Comparison of ENCODE assay signal across 1 cellular context in genomic region chr10:35642023-35642792, GRCh38.
TF ChIP-seq lines count a peak whose summit lies in the region.

A gene with protein sequence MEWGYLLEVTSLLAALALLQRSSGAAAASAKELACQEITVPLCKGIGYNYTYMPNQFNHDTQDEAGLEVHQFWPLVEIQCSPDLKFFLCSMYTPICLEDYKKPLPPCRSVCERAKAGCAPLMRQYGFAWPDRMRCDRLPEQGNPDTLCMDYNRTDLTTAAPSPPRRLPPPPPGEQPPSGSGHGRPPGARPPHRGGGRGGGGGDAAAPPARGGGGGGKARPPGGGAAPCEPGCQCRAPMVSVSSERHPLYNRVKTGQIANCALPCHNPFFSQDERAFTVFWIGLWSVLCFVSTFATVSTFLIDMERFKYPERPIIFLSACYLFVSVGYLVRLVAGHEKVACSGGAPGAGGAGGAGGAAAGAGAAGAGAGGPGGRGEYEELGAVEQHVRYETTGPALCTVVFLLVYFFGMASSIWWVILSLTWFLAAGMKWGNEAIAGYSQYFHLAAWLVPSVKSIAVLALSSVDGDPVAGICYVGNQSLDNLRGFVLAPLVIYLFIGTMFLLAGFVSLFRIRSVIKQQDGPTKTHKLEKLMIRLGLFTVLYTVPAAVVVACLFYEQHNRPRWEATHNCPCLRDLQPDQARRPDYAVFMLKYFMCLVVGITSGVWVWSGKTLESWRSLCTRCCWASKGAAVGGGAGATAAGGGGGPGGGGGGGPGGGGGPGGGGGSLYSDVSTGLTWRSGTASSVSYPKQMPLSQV (minus strand): TSS chr10:35642296. CDS start chr10:35641429, 867 bp downstream.

TF ChIP-seq in HEK293, 187 proteins besides CTCF, POLR2A, EP300 and RAD21 (continued from another document and continues in another):
- TF ChIP-seq ZNF518A (tag by site-specific recombination; conservative IDR thresholded peaks at IDR 0.05; ENCODE audit: low read depth) (no peak), WT1 (tag by site-specific recombination; IDR thresholded peaks at IDR 0.05) (no peak), ZNF16 (tag by site-specific recombination; IDR thresholded peaks at IDR 0.05; ENCODE audit: low read depth) (no peak), ZNF777 (tag by site-specific recombination; IDR thresholded peaks at IDR 0.05; ENCODE audit: borderline replicate concordance) (no peak), ZNF324 (tag by site-specific recombination; IDR thresholded peaks at IDR 0.05) (no peak), PRDM4 (tag by site-specific recombination; IDR thresholded peaks at IDR 0.05) (no peak), ZNF626 (tag by site-specific recombination; IDR thresholded peaks at IDR 0.05) (no peak), ZNF76 (tag by site-specific recombination; IDR thresholded peaks at IDR 0.05; ENCODE audit: borderline replicate concordance, low read depth) (peak; percentile 44; the same call in 1 of the 2 replicates), ZBTB21 (tag by site-specific recombination; IDR thresholded peaks at IDR 0.05) (no peak), ZNF843 (tag by site-specific recombination; IDR thresholded peaks at IDR 0.05) (no peak), ZEB2 (tag by site-specific recombination; IDR thresholded peaks at IDR 0.05) (peak; percentile 73), PRDM2 (tag by site-specific recombination; IDR thresholded peaks at IDR 0.05; ENCODE audit: borderline replicate concordance) (no peak), ZNF391 (tag by site-specific recombination; IDR thresholded peaks at IDR 0.05; ENCODE audit: borderline replicate concordance, low read depth) (no peak), HIC1 (tag by site-specific recombination; IDR thresholded peaks at IDR 0.05) (peak; percentile 43; the same call in 1 of the 2 replicates), ZNF555 (tag by site-specific recombination; conservative IDR thresholded peaks at IDR 0.05) (no peak), PRDM1 (tag by site-specific recombination; IDR thresholded peaks at IDR 0.05) (no peak), ZNF148 (tag by site-specific recombination; IDR thresholded peaks at IDR 0.05; ENCODE audit: borderline replicate concordance) (no peak), ZSCAN30 (tag by site-specific recombination; IDR thresholded peaks at IDR 0.05) (peak; percentile 13), OVOL3 (tag by site-specific recombination; IDR thresholded peaks at IDR 0.05) (no peak), SALL2 (tag by site-specific recombination; IDR thresholded peaks at IDR 0.05; ENCODE audit: borderline replicate concordance) (no peak)
- TF ChIP-seq, protein P1, sequence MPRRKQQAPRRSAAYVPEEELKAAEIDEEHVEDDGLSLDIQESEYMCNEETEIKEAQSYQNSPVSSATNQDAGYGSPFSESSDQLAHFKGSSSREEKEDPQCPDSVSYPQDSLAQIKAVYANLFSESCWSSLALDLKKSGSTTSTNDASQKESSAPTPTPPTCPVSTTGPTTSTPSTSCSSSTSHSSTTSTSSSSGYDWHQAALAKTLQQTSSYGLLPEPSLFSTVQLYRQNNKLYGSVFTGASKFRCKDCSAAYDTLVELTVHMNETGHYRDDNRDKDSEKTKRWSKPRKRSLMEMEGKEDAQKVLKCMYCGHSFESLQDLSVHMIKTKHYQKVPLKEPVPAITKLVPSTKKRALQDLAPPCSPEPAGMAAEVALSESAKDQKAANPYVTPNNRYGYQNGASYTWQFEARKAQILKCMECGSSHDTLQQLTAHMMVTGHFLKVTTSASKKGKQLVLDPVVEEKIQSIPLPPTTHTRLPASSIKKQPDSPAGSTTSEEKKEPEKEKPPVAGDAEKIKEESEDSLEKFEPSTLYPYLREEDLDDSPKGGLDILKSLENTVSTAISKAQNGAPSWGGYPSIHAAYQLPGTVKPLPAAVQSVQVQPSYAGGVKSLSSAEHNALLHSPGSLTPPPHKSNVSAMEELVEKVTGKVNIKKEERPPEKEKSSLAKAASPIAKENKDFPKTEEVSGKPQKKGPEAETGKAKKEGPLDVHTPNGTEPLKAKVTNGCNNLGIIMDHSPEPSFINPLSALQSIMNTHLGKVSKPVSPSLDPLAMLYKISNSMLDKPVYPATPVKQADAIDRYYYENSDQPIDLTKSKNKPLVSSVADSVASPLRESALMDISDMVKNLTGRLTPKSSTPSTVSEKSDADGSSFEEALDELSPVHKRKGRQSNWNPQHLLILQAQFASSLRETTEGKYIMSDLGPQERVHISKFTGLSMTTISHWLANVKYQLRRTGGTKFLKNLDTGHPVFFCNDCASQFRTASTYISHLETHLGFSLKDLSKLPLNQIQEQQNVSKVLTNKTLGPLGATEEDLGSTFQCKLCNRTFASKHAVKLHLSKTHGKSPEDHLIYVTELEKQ (tag by site-specific recombination; IDR thresholded peaks at IDR 0.05; ENCODE audit: borderline replicate concordance) = no peak
- TF ChIP-seq, protein P2, sequence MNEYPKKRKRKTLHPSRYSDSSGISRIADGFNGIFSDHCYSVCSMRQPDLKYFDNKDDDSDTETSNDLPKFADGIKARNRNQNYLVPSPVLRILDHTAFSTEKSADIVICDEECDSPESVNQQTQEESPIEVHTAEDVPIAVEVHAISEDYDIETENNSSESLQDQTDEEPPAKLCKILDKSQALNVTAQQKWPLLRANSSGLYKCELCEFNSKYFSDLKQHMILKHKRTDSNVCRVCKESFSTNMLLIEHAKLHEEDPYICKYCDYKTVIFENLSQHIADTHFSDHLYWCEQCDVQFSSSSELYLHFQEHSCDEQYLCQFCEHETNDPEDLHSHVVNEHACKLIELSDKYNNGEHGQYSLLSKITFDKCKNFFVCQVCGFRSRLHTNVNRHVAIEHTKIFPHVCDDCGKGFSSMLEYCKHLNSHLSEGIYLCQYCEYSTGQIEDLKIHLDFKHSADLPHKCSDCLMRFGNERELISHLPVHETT (tag by site-specific recombination; IDR thresholded peaks at IDR 0.05) = 0 out of 2 replicates have a peak, but pooled peaks have one; percentile 33
